In genomic region chr16:29811170-29811895, GRCh38 we compare ENCODE assay signal across 8 cellular contexts. TPM values are rescaled to one million over a fixed set of nuclear protein-coding genes. Genes with fewer than 3 reads are reported as not detected.
DNase-seq lines count a peak whose midpoint lies in the region; ATAC-seq and TF ChIP-seq lines count a peak whose summit lies in the region.

No MANE protein-coding gene starts in this region.

- H3K4me3 ChIP-seq in BE2C (ENCODE audit: low read depth, low read length): peak overlapping the region; percentile 80
- peak overlapping the region; percentile 82 for H3K4me3 ChIP-seq in adipocyte (ENCODE audit: low read length)
- H3K4me3 ChIP-seq in upper lobe of right lung: peak overlapping the region; percentile 54

- peaks cover 3% of the 10 kb centered on the region for H3K4me1 ChIP-seq in BE2C
- peaks cover 27% of the 10 kb centered on the region for H3K4me1 ChIP-seq in adipocyte (ENCODE audit: control insufficient read depth, insufficient read depth, low read length)
- H3K4me1 ChIP-seq in upper lobe of right lung: peaks cover 48% of the 10 kb centered on the region

- H3K36me3 ChIP-seq in BE2C: peaks cover 20% of the 10 kb centered on the region
- peaks cover 15% of the 10 kb centered on the region for H3K36me3 ChIP-seq in adipocyte (ENCODE audit: control insufficient read depth, insufficient read depth, low read length, severe bottlenecking)
- peaks cover 21% of the 10 kb centered on the region for H3K36me3 ChIP-seq in upper lobe of right lung

- ATAC-seq in GM19463 (IDR thresholded peaks at IDR 0.05; ENCODE audit: unreplicated experiment): peak; percentile 44
- peak; percentile 78 for ATAC-seq in Right ventricle myocardium inferior
- peak; percentile 70 for ATAC-seq in upper lobe of right lung

- peak overlapping the region; percentile 77 for H3K27ac ChIP-seq in upper lobe of right lung

- intact Hi-C loops in Right ventricle myocardium inferior (cut with DNase I): loop anchor here (5.0 kb wide), 1 partner anchor 36 kb away; no protein-coding TSS in a partner anchor
- intact Hi-C loops in upper lobe of right lung (cut with DNase I): no loop called here

- H3K9me3 ChIP-seq in BE2C (no peaks in the 10 kb centered on the region), adipocyte (ENCODE audit: control insufficient read depth, low read length) (no peaks in the 10 kb centered on the region), upper lobe of right lung (no peaks in the 10 kb centered on the region)

- peak overlapping the region; percentile 88 for H3K9ac ChIP-seq in adipocyte (ENCODE audit: low read length)

- TF ChIP-seq CTCF in BE2C (IDR thresholded peaks at IDR 0.05; ENCODE audit: low read depth, low read length) (no peak), upper lobe of right lung (IDR thresholded peaks at IDR 0.05) (no peak)

- no peaks in the 10 kb centered on the region for H3K27me3 ChIP-seq in BE2C
- H3K27me3 ChIP-seq in adipocyte (replicated peaks; ENCODE audit: control insufficient read depth, insufficient read depth, low read length): no peaks in the 10 kb centered on the region
- H3K27me3 ChIP-seq in upper lobe of right lung: no peaks in the 10 kb centered on the region

- DNase-seq in BE2C: peak; percentile 100
- peak; percentile 98 for DNase-seq in M059J (ENCODE audit: low read depth)
- peak; percentile 69 for DNase-seq in SHP77 treated with DMSO at 0.1 percent for 48 hours (lab: John Stamatoyannopoulos, UW)
- peak; percentile 98 for DNase-seq in adipocyte (ENCODE audit: low read depth)
- DNase-seq in Right ventricle myocardium inferior (ENCODE audit: missing footprints): peak; percentile 99
- DNase-seq in non-pigmented ciliary epithelial cell (ENCODE audit: low read depth): peak; percentile 90
- DNase-seq in upper lobe of right lung: peak; percentile 97

RNA-seq across cellular contexts. Expression of gene PRRT2, which starts 0.7 kb away (rescaled TPM):
- polyA plus RNA-seq in BE2C (2012; ENCODE audit: insufficient read depth, insufficient read length, low read depth): 132 TPM
- 0.20 and 0.94 TPM in 2 replicates for total RNA-seq in M059J (2014; rRNA removed; shearing (Covaris generic))
- 3.2 TPM for total RNA-seq in Right ventricle myocardium inferior
- total RNA-seq in upper lobe of right lung: 2.7 TPM

RNA-seq across cellular contexts. Expression of gene PAGR1, which starts 4.6 kb away (rescaled TPM):
- 153 TPM for polyA plus RNA-seq in BE2C (2012; ENCODE audit: insufficient read depth, insufficient read length, low read depth)
- 45.4 and 58.2 TPM in 2 replicates for total RNA-seq in M059J (2014; rRNA removed; shearing (Covaris generic))
- total RNA-seq in Right ventricle myocardium inferior: 15.6 TPM
- 15.2 TPM for total RNA-seq in upper lobe of right lung

RNA-seq across cellular contexts. Expression of gene MAZ, which starts 5.0 kb away (rescaled TPM):
- 1,186 TPM for polyA plus RNA-seq in BE2C (2012; ENCODE audit: insufficient read depth, insufficient read length, low read depth)
- total RNA-seq in M059J (2014; rRNA removed; shearing (Covaris generic)): 127 and 223 TPM in 2 replicates
- total RNA-seq in Right ventricle myocardium inferior (92.0 TPM), upper lobe of right lung (148 TPM)

RNA-seq across cellular contexts. Expression of gene MVP, which starts 8.9 kb away (rescaled TPM):
- polyA plus RNA-seq in BE2C (2012; ENCODE audit: insufficient read depth, insufficient read length, low read depth): 17.2 TPM
- total RNA-seq in M059J (2014; rRNA removed; shearing (Covaris generic)): 112 and 186 TPM in 2 replicates
- total RNA-seq in Right ventricle myocardium inferior (51.5 TPM), upper lobe of right lung (247 TPM)

RNA-seq across cellular contexts. Expression of gene KIF22, which starts 20.8 kb away (rescaled TPM):
- polyA plus RNA-seq in BE2C (2012; ENCODE audit: insufficient read depth, insufficient read length, low read depth): 143 TPM
- total RNA-seq in M059J (2014; rRNA removed; shearing (Covaris generic)): 68.6 and 79.0 TPM in 2 replicates
- total RNA-seq in Right ventricle myocardium inferior (53.3 TPM), upper lobe of right lung (19.8 TPM)

Comparison
In these comparisons a context has a peak if more than half of its experiments do, and no peak if none do; other contexts are left out.
1. Peak in every context shown above with its lines: DNase-seq, ATAC-seq, H3K4me3 ChIP-seq and H3K27ac ChIP-seq.